Comparison of ENCODE assay signal across 25 cellular contexts in genomic region chr1:73026114-73026513, GRCh38.
A peak's percentile ranks its signal among the peaks of the same experiment; 100 is the strongest.
DNase-seq lines count a peak whose midpoint lies in the region; ATAC-seq and TF ChIP-seq lines count a peak whose summit lies in the region.
"Had no signal": no experiment of that assay in that cellular context is flagged by ENCODE, and none has a peak within 500 bp of the region (broad histone marks: within the 10 kb centered on the region; RNA-seq: fewer than 3 reads in every experiment).

No MANE protein-coding gene starts in this region.

- H3K27ac ChIP-seq in mammary epithelial cell (ENCODE audit: insufficient read depth, low read depth, low read length) = no peak overlapping the region
- no peak overlapping the region for H3K27ac ChIP-seq in body of pancreas
- H3K27ac ChIP-seq: 22Rv1; A549; BLaER1 treated with 17β-estradiol and CSF1 and Interleukin-3, amounts not matched to agents 10 nM and 100 nM; C4-2B had no signal

- dilution Hi-C loops in mammary epithelial cell (cut with HindIII; ENCODE audit: low sequenced_read_pairs) = no loop called here

- BruUV-seq in MCF 10A (replicated peaks; lab: Mats Ljungman, UMichigan) (no TSS peak), mammary epithelial cell (replicated peaks; lab: Mats Ljungman, UMichigan) (no TSS peak)

- H3K36me3 ChIP-seq in mammary epithelial cell (ENCODE audit: insufficient read depth, low read length) = no peaks in the 10 kb centered on the region
- H3K36me3 ChIP-seq in body of pancreas (replicated peaks in 1 of 2; ENCODE audit: insufficient read depth in 1 of 2, low read depth in 2 of 2) = no peaks in the 10 kb centered on the region
- H3K36me3 ChIP-seq: BLaER1 treated with 17β-estradiol and CSF1 and Interleukin-3, amounts not matched to agents 10 nM and 100 nM had no signal

- in situ Hi-C loops in mammary epithelial cell (cut with MboI; ENCODE audit: low sequenced_read_pairs in 2 of 2) = no loop called here

- WGBS in mammary epithelial cell (ENCODE audit: low coverage, missing lambda C conversion rate) = 51% methylated on average over 4 of the region's 4 CpGs
- 49 to 52% methylated on average over 4 of the region's 4 CpGs for WGBS in body of pancreas, 2 donors

- no peaks in the 10 kb centered on the region for H4K20me1 ChIP-seq in mammary epithelial cell (ENCODE audit: insufficient read depth, low read length)
- H4K20me1 ChIP-seq: BLaER1 treated with 17β-estradiol and CSF1 and Interleukin-3, amounts not matched to agents 10 nM and 100 nM had no signal

- no peak for ATAC-seq in GM21360 (IDR thresholded peaks at IDR 0.05; ENCODE audit: unreplicated experiment)
- no peak for ATAC-seq in body of pancreas
- no peak for ATAC-seq in HG03175 (IDR thresholded peaks at IDR 0.05; ENCODE audit: unreplicated experiment)
- ATAC-seq: A549; CD8-positive, alpha-beta T cell; GM12878 had no signal

- POLR2A ChIA-PET in MCF 10A (lab: Yijun Ruan, JAX) = interaction anchor here (0.9 kb wide), 1 partner anchor 38 kb away, joined by 4 read pairs; no protein-coding TSS in a partner anchor

- no peaks in the 10 kb centered on the region for H3K27me3 Mint-ChIP-seq in MCF 10A (ENCODE audit: insufficient read depth, unreplicated experiment)
- H3K27me3 Mint-ChIP-seq: B cell; CD4-positive, alpha-beta T cell had no signal

- H3K9me3 ChIP-seq in mammary epithelial cell (replicated peaks; ENCODE audit: insufficient read depth, low read length) (no peaks in the 10 kb centered on the region), body of pancreas (no peaks in the 10 kb centered on the region)
- H3K9me3 ChIP-seq: A549; BLaER1 treated with 17β-estradiol and CSF1 and Interleukin-3, amounts not matched to agents 10 nM and 100 nM; Caco-2 had no signal

- no peaks in the 10 kb centered on the region for H3K36me3 Mint-ChIP-seq in MCF 10A (ENCODE audit: insufficient read depth, unreplicated experiment)
- H3K36me3 Mint-ChIP-seq: CD8-positive, alpha-beta T cell had no signal

- peak; percentile 6 for DNase-seq in MCF 10A (ENCODE audit: unreplicated experiment)
- no peak for DNase-seq in mammary epithelial cell
- DNase-seq in epithelial cell of esophagus (ENCODE audit: low read depth) = peak; percentile 19
- DNase-seq in left kidney (ENCODE audit: low read depth, low spot score) = peak; percentile 22
- no peak for DNase-seq in body of pancreas
- DNase-seq: AML-193; Caco-2; Calu3; CD4-positive, alpha-beta T cell; CD8-positive, alpha-beta T cell; DMS 273 treated with DMSO at 0.1 percent for 48 hours; DMS153; DMS53; DMS79; DND-41; EL; GDM1 had no signal

- no peak overlapping the region for H3K4me3 ChIP-seq in mammary epithelial cell (replicated peaks in 1 of 3; ENCODE audit: insufficient read depth in 1 of 3, low read depth in 2 of 3, low read length in 3 of 3)
- H3K4me3 ChIP-seq in epithelial cell of esophagus (ENCODE audit: low read length) = no peak overlapping the region
- no peak overlapping the region for H3K4me3 ChIP-seq in body of pancreas
- H3K4me3 ChIP-seq: A549; BLaER1 treated with 17β-estradiol and CSF1 and Interleukin-3, amounts not matched to agents 10 nM and 100 nM; GM12878 had no signal

- H3K79me2 ChIP-seq in mammary epithelial cell (ENCODE audit: insufficient read depth, low read length) = no peaks in the 10 kb centered on the region

- H3K27me3 ChIP-seq in mammary epithelial cell (ENCODE audit: insufficient read depth, low read length) (no peaks in the 10 kb centered on the region), body of pancreas (no peaks in the 10 kb centered on the region)
- H3K27me3 ChIP-seq: BLaER1 treated with 17β-estradiol and CSF1 and Interleukin-3, amounts not matched to agents 10 nM and 100 nM had no signal

- H3K9me3 Mint-ChIP-seq in MCF 10A (ENCODE audit: unreplicated experiment) = no peaks in the 10 kb centered on the region
- H3K9me3 Mint-ChIP-seq: CD4-positive, alpha-beta T cell had no signal

- H3K4me2 ChIP-seq in mammary epithelial cell (ENCODE audit: insufficient read depth, low read depth, low read length) = no peak overlapping the region
- H3K4me2 ChIP-seq: A549; BLaER1 treated with 17β-estradiol and CSF1 and Interleukin-3, amounts not matched to agents 10 nM and 100 nM had no signal

- H3K27ac Mint-ChIP-seq in MCF 10A (ENCODE audit: low read depth, unreplicated experiment) = no peak overlapping the region
- H3K27ac Mint-ChIP-seq: B cell; CD4-positive, alpha-beta T cell; CD8-positive, alpha-beta T cell had no signal

- H3K4me1 ChIP-seq in mammary epithelial cell (ENCODE audit: insufficient read depth, low read length) = no peaks in the 10 kb centered on the region
- no peaks in the 10 kb centered on the region for H3K4me1 ChIP-seq in body of pancreas
- H3K4me1 ChIP-seq: A549; BLaER1 treated with 17β-estradiol and CSF1 and Interleukin-3, amounts not matched to agents 10 nM and 100 nM; Caco-2 had no signal

- no peak overlapping the region for H3K9ac ChIP-seq in mammary epithelial cell (ENCODE audit: insufficient read depth, low read length)
- H3K9ac ChIP-seq: BLaER1 treated with 17β-estradiol and CSF1 and Interleukin-3, amounts not matched to agents 10 nM and 100 nM had no signal

- intact Hi-C loops in MCF 10A (cut with micrococcal nuclease) (no loop called here), mammary epithelial cell (cut with micrococcal nuclease) (no loop called here), body of pancreas (cut with DNase I) (no loop called here)

- H3K4me1 Mint-ChIP-seq in MCF 10A (ENCODE audit: insufficient read depth, unreplicated experiment) = peaks cover 5% of the 10 kb centered on the region
- H3K4me1 Mint-ChIP-seq: B cell had no signal

- no peak overlapping the region for H2AFZ ChIP-seq in mammary epithelial cell (ENCODE audit: low read depth, low read length)

- no peak for TF ChIP-seq CTCF in MCF 10A (IDR thresholded peaks at IDR 0.05; ENCODE audit: unreplicated experiment)
- no peak for TF ChIP-seq CTCF in mammary epithelial cell (conservative IDR thresholded peaks at IDR 0.05 in 1 of 2, IDR thresholded peaks at IDR 0.05 in 1 of 2; ENCODE audit: extremely low read depth in 1 of 2, insufficient read depth in 1 of 2, low read depth in 1 of 2, low read length in 2 of 2)
- no peak for TF ChIP-seq CTCF in epithelial cell of esophagus (IDR thresholded peaks at IDR 0.05; ENCODE audit: insufficient read depth, low read depth, low read length, missing control alignments)
- TF ChIP-seq CTCF in body of pancreas (IDR thresholded peaks at IDR 0.05) = no peak

- CTCF ChIA-PET in MCF 10A (lab: Yijun Ruan, JAX) = no interaction called here
- CTCF ChIA-PET in mammary epithelial cell (lab: Charles Lee; ENCODE audit: low non-redundant PET) = no interaction called here

- no peak overlapping the region for H3K4me3 Mint-ChIP-seq in MCF 10A (ENCODE audit: unreplicated experiment)
- H3K4me3 Mint-ChIP-seq: B cell; CD4-positive, alpha-beta T cell; CD8-positive, alpha-beta T cell had no signal

- TF ChIP-seq POLR2A in body of pancreas (IDR thresholded peaks at IDR 0.05) = no peak

Comparison
In these comparisons a context has a peak if more than half of its experiments do, and no peak if none do; other contexts are left out.
1. DNase-seq: peak in MCF 10A (single experiment), epithelial cell of esophagus (single experiment) and left kidney (single experiment); none in mammary epithelial cell (single experiment) and body of pancreas (0 of 4).